11 cellular contexts compared by ENCODE assay signal in the genomic region with DNA sequence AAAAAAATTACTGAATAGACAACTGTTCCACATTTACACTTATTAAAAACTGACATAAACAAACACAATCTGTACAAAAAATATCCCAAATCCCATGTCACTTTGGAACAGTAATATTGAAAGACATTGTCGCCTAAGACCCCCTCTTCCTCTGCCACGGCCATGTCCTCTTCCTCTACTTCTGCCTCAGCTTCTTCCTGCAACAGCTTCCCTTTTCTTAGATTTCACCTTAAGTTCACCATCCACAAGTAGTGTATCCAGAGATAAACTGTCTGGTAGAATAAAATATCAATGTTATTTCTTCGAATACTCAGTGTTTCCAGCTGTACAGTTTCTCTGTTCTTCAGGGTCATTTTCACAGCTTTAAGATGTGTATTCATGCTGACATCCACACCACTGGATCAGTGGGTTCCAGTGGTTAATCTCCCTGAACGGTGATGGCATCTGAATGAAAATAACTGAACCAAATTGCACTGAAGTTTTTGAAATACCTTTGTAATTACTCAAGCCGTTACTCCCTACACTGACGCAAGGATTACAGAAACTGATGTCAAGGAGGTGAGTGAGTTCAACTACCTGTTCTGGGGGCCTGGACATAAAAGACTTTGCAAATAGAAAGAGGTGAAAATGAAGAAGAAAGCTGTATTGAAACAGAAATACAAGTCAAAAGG.
A peak's percentile ranks its signal among the peaks of the same experiment; 100 is the strongest.
DNase-seq lines count a peak whose midpoint lies in the region; ATAC-seq, FAIRE-seq and TF ChIP-seq lines count a peak whose summit lies in the region.
"Had no signal": no experiment of that assay in that cellular context is flagged by ENCODE, and none has a peak within 500 bp of the region (broad histone marks: within the 10 kb centered on the region; RNA-seq: fewer than 3 reads in every experiment).

No MANE protein-coding gene starts in this region.

- H3K27ac ChIP-seq in thyroid gland (peak overlapping the region in 1 of 3 donors; percentile 61), A673 (ENCODE audit: low read depth, low read length, poor library complexity, severe bottlenecking) (no peak overlapping the region)

- no peak overlapping the region for H3K9ac ChIP-seq in adipocyte (ENCODE audit: low read length)

- DNase-seq in HTR-8/SVneo (ENCODE audit: insufficient read length, low spot score) (no peak), adipocyte (ENCODE audit: low read depth) (peak; percentile 65), glomerular visceral epithelial cell (ENCODE audit: extremely low spot score) (peak; percentile 89), thyroid gland (peak; percentile 5 to 7), A673 (ENCODE audit: low spot score) (no peak)
- DNase-seq: KG1, NCI-H2029 treated with DMSO at 0.1 percent for 48 hours, retina, substantia nigra had no signal

- TF ChIP-seq POLR2A in thyroid gland (IDR thresholded peaks at IDR 0.05) = no peak

- H3K27me3 ChIP-seq in adipocyte (replicated peaks; ENCODE audit: control insufficient read depth, insufficient read depth, low read length) (no peaks in the 10 kb centered on the region), thyroid gland (no peaks in the 10 kb centered on the region), A673 (replicated peaks; ENCODE audit: insufficient read depth, low read depth, low read length, poor library complexity) (no peaks in the 10 kb centered on the region)

- H3K4me3 ChIP-seq in adipocyte (ENCODE audit: low read length) (no peak overlapping the region), thyroid gland (replicated peaks in 1 of 3) (no peak overlapping the region), A673 (ENCODE audit: low read depth, low read length, poor library complexity, severe bottlenecking) (no peak overlapping the region)

- TF ChIP-seq CTCF in thyroid gland (IDR thresholded peaks at IDR 0.05) (no peak), A673 (conservative IDR thresholded peaks at IDR 0.05; ENCODE audit: low read depth, low read length) (no peak)

- POLR2A ChIA-PET in A673 (lab: Charles Lee; ENCODE audit: low non-redundant PET) = no interaction called here

- H3K4me1 ChIP-seq in adipocyte (ENCODE audit: control insufficient read depth, insufficient read depth, low read length) (peaks cover 14% of the 10 kb centered on the region), thyroid gland (peaks cover 0 to 5% of the 10 kb centered on the region in 2 donors), A673 (ENCODE audit: insufficient read depth, low read length, poor library complexity, severe bottlenecking) (no peaks in the 10 kb centered on the region)

- H3K9me3 ChIP-seq in adipocyte (ENCODE audit: control insufficient read depth, low read length) (peaks cover 5% of the 10 kb centered on the region), thyroid gland (no peaks in the 10 kb centered on the region), A673 (ENCODE audit: low read depth, low read length, poor library complexity, severe bottlenecking) (no peaks in the 10 kb centered on the region)

- no peaks in the 10 kb centered on the region for H3K36me3 ChIP-seq in adipocyte (ENCODE audit: control insufficient read depth, insufficient read depth, low read length, severe bottlenecking)
- no peaks in the 10 kb centered on the region for H3K36me3 ChIP-seq in thyroid gland
- H3K36me3 ChIP-seq in A673 (ENCODE audit: insufficient read depth, low read length, poor library complexity, severe bottlenecking) = no peaks in the 10 kb centered on the region

- CTCF ChIA-PET in A673 (lab: Charles Lee) = no interaction called here

- WGBS in thyroid gland, 2 donors = 52 to 55% methylated on average over 6 of the region's 6 CpGs

- ATAC-seq in GM18907 (IDR thresholded peaks at IDR 0.05; ENCODE audit: unreplicated experiment) = no peak
- ATAC-seq in HG02884 (IDR thresholded peaks at IDR 0.05; ENCODE audit: unreplicated experiment) = no peak

- intact Hi-C loops in thyroid gland (cut with DNase I) (no loop called here), A673 (cut with micrococcal nuclease; ENCODE audit: unreplicated experiment) (no loop called here)

- FAIRE-seq in HTR-8/SVneo (lab: Jason Lieb, UNC) = peak; percentile 48

- BruUV-seq in A673 (replicated peaks; lab: Mats Ljungman, UMichigan) = no TSS peak

Comparison
In these comparisons a context has a peak if more than half of its experiments do, and no peak if none do; other contexts are left out.
1. DNase-seq: peak in adipocyte (single experiment), glomerular visceral epithelial cell (single experiment) and thyroid gland (2 of 2); none in HTR-8/SVneo (single experiment) and A673 (single experiment).